Comparison of ENCODE assay signal across 11 cellular contexts in genomic region chr3:98020412-98020811, GRCh38. TPM values are rescaled to one million over a fixed set of nuclear protein-coding genes. Genes with fewer than 3 reads are reported as not detected.
"Had no signal": no experiment of that assay in that cellular context is flagged by ENCODE, and none has a peak within 500 bp of the region (broad histone marks: within the 10 kb centered on the region; RNA-seq: fewer than 3 reads in every experiment).

No MANE protein-coding gene starts in this region.

- H3K9me3 ChIP-seq: HAP-1 had no signal

- H3K9me3 Mint-ChIP-seq: HFFc6, IgD-negative memory B cell had no signal

- H3K4me3 Mint-ChIP-seq: HFFc6, IgD-negative memory B cell had no signal

- H3K4me3 ChIP-seq: HAP-1 had no signal

- H3K36me3 ChIP-seq: HAP-1 had no signal

- ATAC-seq: HCT116, HepG2 had no signal

- H3K4me1 ChIP-seq: HAP-1 had no signal

- H3K36me3 Mint-ChIP-seq: IgD-negative memory B cell had no signal

- H3K27ac Mint-ChIP-seq: HFFc6, IgD-negative memory B cell had no signal

- H3K27ac ChIP-seq: HL-60 had no signal

- DNase-seq: GOT3, H7, HFFc6, KBM-7 had no signal

RNA-seq across cellular contexts. Expression of gene GABRR3, which starts 14.7 kb away (rescaled TPM):
- total RNA-seq: H4, H7, HFFc6, HT1080 had no signal
- polyA plus RNA-seq: IgD-negative memory B cell had no signal
